In genomic region chr16:23757116-23757515, GRCh38 we compare ENCODE assay signal across 1 cellular context.
A peak's percentile ranks its signal among the peaks of the same experiment; 100 is the strongest.
TF ChIP-seq lines count a peak whose summit lies in the region.

No MANE protein-coding gene starts in this region.

TF ChIP-seq in K562, 482 proteins besides CTCF, POLR2A, EP300 and RAD21:
- TF ChIP-seq MCM5 (IDR thresholded peaks at IDR 0.05; ENCODE audit: low read depth): no peak
- 0 out of 2 replicates have a peak, but pooled peaks have one; percentile 18 for TF ChIP-seq ESRRA (IDR thresholded peaks at IDR 0.05; ENCODE audit: borderline replicate concordance, low read depth)
